ENCODE assay signal across 8 cellular contexts in the genomic region with DNA sequence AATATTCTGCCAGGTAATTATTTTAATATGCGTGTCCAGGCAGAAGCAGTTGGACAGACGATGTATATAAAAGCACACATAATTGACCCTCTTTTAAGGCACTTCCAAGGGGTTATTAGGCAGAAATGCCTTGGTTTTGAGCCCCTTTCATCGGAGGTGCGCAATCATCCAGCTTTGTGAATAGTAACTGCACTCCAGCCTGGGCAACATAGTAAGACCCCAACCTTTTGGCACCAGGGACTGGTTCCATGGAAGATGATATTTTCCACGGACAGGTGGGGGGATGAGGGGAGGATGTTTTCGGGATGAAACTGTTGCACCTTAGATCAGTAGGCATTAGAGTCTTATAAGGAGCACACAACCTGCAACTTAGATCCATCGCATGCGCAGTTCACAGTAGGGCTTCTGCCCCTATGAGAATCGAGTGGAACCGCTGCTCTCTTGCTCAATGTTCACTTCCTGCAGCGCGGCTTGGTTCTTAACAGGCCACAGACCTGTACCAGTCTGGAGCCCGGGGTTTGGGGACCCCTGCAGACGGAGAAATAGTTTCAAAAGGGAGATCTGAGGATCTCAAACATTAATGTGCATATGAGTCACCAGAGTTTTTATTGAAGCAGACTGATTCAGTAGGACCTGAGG. TPM values are rescaled to one million over a fixed set of nuclear protein-coding genes. Genes with fewer than 3 reads are reported as not detected.
DNase-seq lines count a peak whose midpoint lies in the region; ATAC-seq and TF ChIP-seq lines count a peak whose summit lies in the region.

No MANE protein-coding gene starts in this region.

- CTCF ChIA-PET in Panc1 (lab: Charles Lee), result no interaction called here

- peak overlapping the region; percentile 64 to 86 for H3K4me3 ChIP-seq in Panc1 (ENCODE audit: low read depth in 2 of 2, low read length in 2 of 2)
- H3K4me3 ChIP-seq in adipocyte (ENCODE audit: low read length), result peak overlapping the region; percentile 70
- H3K4me3 ChIP-seq in tibial artery, result peak overlapping the region in 1 of 2 donors; percentile 61

- H3K4me1 Mint-ChIP-seq in osteocyte (ENCODE audit: unreplicated experiment), result peaks cover 13% of the 10 kb centered on the region

- in situ Hi-C loops in Panc1 (cut with HindIII; ENCODE audit: low pct_unique_long_range_greater_than_20kb, low sequenced_read_pairs), result no loop called here

- H3K36me3 ChIP-seq in Panc1 (ENCODE audit: control insufficient read depth, insufficient read depth, low read length), result no peaks in the 10 kb centered on the region
- no peaks in the 10 kb centered on the region for H3K36me3 ChIP-seq in adipocyte (ENCODE audit: control insufficient read depth, insufficient read depth, low read length, severe bottlenecking)
- no peaks in the 10 kb centered on the region for H3K36me3 ChIP-seq in tibial artery

- no peak for DNase-seq in Panc1 (ENCODE audit: low read depth, low spot score)
- DNase-seq in adipocyte (ENCODE audit: low read depth), result peak; percentile 21
- no peak for DNase-seq in osteocyte (ENCODE audit: extremely low spot score, unreplicated experiment)
- no peak for DNase-seq in tibial artery
- DNase-seq in caudate nucleus (lab: John Stamatoyannopoulos, UW), result no peak
- DNase-seq in foreskin melanocyte, result no peak
- no peak for DNase-seq in erythroblast (lab: John Stamatoyannopoulos, UW)

- peaks cover 24% of the 10 kb centered on the region for H3K27me3 ChIP-seq in Panc1 (ENCODE audit: control insufficient read depth, insufficient read depth, low read length)
- H3K27me3 ChIP-seq in adipocyte (replicated peaks; ENCODE audit: control insufficient read depth, insufficient read depth, low read length), result peaks cover 50% of the 10 kb centered on the region
- H3K27me3 ChIP-seq in tibial artery, result peaks cover 0 to 35% of the 10 kb centered on the region in 2 donors

- H3K9me3 ChIP-seq in Panc1 (ENCODE audit: control insufficient read depth, insufficient read depth, low read depth, low read length), result no peaks in the 10 kb centered on the region
- peaks cover 8% of the 10 kb centered on the region for H3K9me3 ChIP-seq in adipocyte (ENCODE audit: control insufficient read depth, low read length)
- H3K9me3 ChIP-seq in tibial artery, result no peaks in the 10 kb centered on the region

- H3K4me1 ChIP-seq in Panc1 (ENCODE audit: control insufficient read depth, insufficient read depth, low read length), result peaks cover 9% of the 10 kb centered on the region; the same call in 1 of the 2 replicates
- H3K4me1 ChIP-seq in adipocyte (ENCODE audit: control insufficient read depth, insufficient read depth, low read length), result peaks cover 8% of the 10 kb centered on the region
- peaks cover 3 to 22% (median 17%) of the 10 kb centered on the region in 4 donors for H3K4me1 ChIP-seq in tibial artery

- intact Hi-C loops in Panc1 (cut with micrococcal nuclease; ENCODE audit: unreplicated experiment), result no loop called here
- intact Hi-C loops in tibial artery (cut with DNase I; ENCODE audit: low total_unique reads), result no loop called here

- no peak overlapping the region for H3K27ac ChIP-seq in Panc1 (ENCODE audit: low read length)
- H3K27ac ChIP-seq in tibial artery, result no peak overlapping the region
- no peak overlapping the region for H3K27ac ChIP-seq in caudate nucleus (ENCODE audit: low read depth, low read length)

- peak overlapping the region; percentile 71 for H3K4me3 Mint-ChIP-seq in osteocyte (ENCODE audit: unreplicated experiment)

- peaks cover 85% of the 10 kb centered on the region for H3K27me3 Mint-ChIP-seq in osteocyte (ENCODE audit: unreplicated experiment)

- POLR2A ChIA-PET in Panc1 (lab: Charles Lee), result no interaction called here

- no TSS peak for BruUV-seq in Panc1 (replicated peaks; lab: Mats Ljungman, UMichigan)

- H3K9ac ChIP-seq in adipocyte (ENCODE audit: low read length), result no peak overlapping the region

- no peak for TF ChIP-seq POLR2A in erythroblast (IDR thresholded peaks at IDR 0.05; ENCODE audit: low read length)

- H3K9me3 Mint-ChIP-seq in osteocyte (ENCODE audit: unreplicated experiment), result peaks cover 7% of the 10 kb centered on the region

- TF ChIP-seq CTCF in Panc1 (IDR thresholded peaks at IDR 0.05) (no peak), osteocyte (IDR thresholded peaks at IDR 0.05) (no peak), tibial artery (IDR thresholded peaks at IDR 0.05) (no peak)

- no peak overlapping the region for H3K27ac Mint-ChIP-seq in osteocyte (ENCODE audit: unreplicated experiment)

- no peaks in the 10 kb centered on the region for H3K36me3 Mint-ChIP-seq in osteocyte (ENCODE audit: unreplicated experiment)

- peak; percentile 34 for ATAC-seq in GM21529 (IDR thresholded peaks at IDR 0.05; ENCODE audit: unreplicated experiment)
- ATAC-seq in Panc1, result no peak

RNA-seq across cellular contexts. Expression of gene MCOLN2, which starts 1.8 kb away (rescaled TPM):
- total RNA-seq in Panc1 (2021; ENCODE audit: unreplicated experiment) (22.5 TPM), osteocyte (not detected in 2 replicates)
- 11.0 TPM for polyA plus RNA-seq in Panc1 (2012; ENCODE audit: insufficient read length)

RNA-seq across cellular contexts. Expression of gene MCOLN3, which starts 49.5 kb away (rescaled TPM):
- total RNA-seq in Panc1 (2021; ENCODE audit: unreplicated experiment) (14.2 TPM), osteocyte (0.34 TPM in 1 of 2 replicates, not detected in the other)
- 3.3 TPM for polyA plus RNA-seq in Panc1 (2012; ENCODE audit: insufficient read length)

Comparison
In these comparisons a context has a peak if more than half of its experiments do, and no peak if none do; other contexts are left out.
1. RNA of gene MCOLN2, which starts 1.8 kb away (total RNA-seq): 22.5 TPM in Panc1 (single experiment); not detected in osteocyte; every median in the first group is over 10 times any median in the second.
2. RNA of gene MCOLN3, which starts 49.5 kb away (total RNA-seq): 14.2 TPM in Panc1 (single experiment); 0.34 TPM in osteocyte; every median in the first group is over 10 times any median in the second.